2 cellular contexts compared by ENCODE assay signal in genomic region chr18:13811993-13812392, GRCh38.
TF ChIP-seq lines count a peak whose summit lies in the region.

No MANE protein-coding gene starts in this region.

TF ChIP-seq in GM23338, 12 proteins besides CTCF, POLR2A, EP300 and RAD21:
- no peak for TF ChIP-seq CREB1 (CRISPR knock-in tag; IDR thresholded peaks at IDR 0.05; ENCODE audit: low read depth)
- TF ChIP-seq ZNF462 (CRISPR knock-in tag; IDR thresholded peaks at IDR 0.05), result no peak
- TF ChIP-seq POLR2AphosphoS5 (IDR thresholded peaks at IDR 0.05; ENCODE audit: low read depth), result no peak
- no peak for TF ChIP-seq NANOG (IDR thresholded peaks at IDR 0.05; ENCODE audit: borderline replicate concordance)
- TF ChIP-seq ZNF331 (CRISPR knock-in tag; IDR thresholded peaks at IDR 0.05; ENCODE audit: low read depth), result no peak
- TF ChIP-seq JUNB (IDR thresholded peaks at IDR 0.05; ENCODE audit: unreplicated experiment), result no peak
- no peak for TF ChIP-seq EZH2 (IDR thresholded peaks at IDR 0.05; ENCODE audit: low read depth, unreplicated experiment)
- no peak for TF ChIP-seq EZH2phosphoT487 (IDR thresholded peaks at IDR 0.05; ENCODE audit: unreplicated experiment)
- no peak for TF ChIP-seq REST (IDR thresholded peaks at IDR 0.05; ENCODE audit: unreplicated experiment)
- TF ChIP-seq STAT1 (IDR thresholded peaks at IDR 0.05; ENCODE audit: unreplicated experiment), result no peak
- TF ChIP-seq ZNF114 (CRISPR knock-in tag; IDR thresholded peaks at IDR 0.05), result no peak
- TF ChIP-seq ETS1 (IDR thresholded peaks at IDR 0.05), result no peak

TF ChIP-seq in SK-N-SH, 30 proteins besides CTCF, POLR2A, EP300 and RAD21:
- no peak for TF ChIP-seq JUND (IDR thresholded peaks at IDR 0.05)
TF ChIP-seq in SK-N-SH: peak in this region for 0.
